12 cellular contexts compared by ENCODE assay signal in the genomic region with DNA sequence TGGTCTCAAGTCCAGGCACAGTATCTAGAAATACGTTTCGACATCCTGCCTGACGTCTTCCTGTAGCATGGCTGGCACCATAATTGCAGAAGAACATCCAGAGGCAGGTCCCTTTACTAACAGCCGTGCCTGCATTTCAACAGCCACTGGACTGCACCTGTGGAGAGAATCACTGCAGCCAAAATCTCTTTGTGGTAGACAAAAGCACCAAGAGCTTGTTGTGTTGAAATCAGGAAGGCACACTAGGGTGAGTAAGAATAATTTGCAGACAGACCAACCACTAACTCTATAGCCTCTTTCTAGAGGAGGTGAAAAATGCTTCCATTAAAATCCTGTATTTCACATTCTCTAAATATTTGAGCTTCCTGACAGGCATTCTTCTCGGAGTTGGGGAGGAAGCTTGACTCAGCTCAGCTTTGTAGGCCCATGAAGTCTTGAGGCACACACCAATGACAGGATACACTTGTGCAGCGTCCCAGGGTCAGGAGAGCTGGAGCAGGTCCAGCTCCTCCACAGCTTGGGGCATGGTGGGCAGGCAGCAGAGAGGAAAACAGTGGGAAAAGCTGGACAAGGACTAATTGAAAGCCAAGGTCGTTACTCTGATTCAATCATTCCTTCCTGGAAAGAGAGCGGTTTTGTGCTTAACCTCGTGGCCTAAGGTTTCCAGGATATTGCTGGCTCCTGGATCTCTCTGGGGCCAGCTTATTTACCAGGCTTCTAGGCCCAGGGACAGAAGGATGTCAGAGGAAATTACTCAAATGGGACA.
A peak's percentile ranks its signal among the peaks of the same experiment; 100 is the strongest.
DNase-seq lines count a peak whose midpoint lies in the region; ATAC-seq and TF ChIP-seq lines count a peak whose summit lies in the region.
"Had no signal": no experiment of that assay in that cellular context is flagged by ENCODE, and none has a peak within 500 bp of the region (broad histone marks: within the 10 kb centered on the region; RNA-seq: fewer than 3 reads in every experiment).

No MANE protein-coding gene starts in this region.

- peak overlapping the region; percentile 80 for H3K27ac ChIP-seq in A673 (ENCODE audit: low read depth, low read length, poor library complexity, severe bottlenecking)

- ATAC-seq in HG03139 (IDR thresholded peaks at IDR 0.05; ENCODE audit: unreplicated experiment) = no peak
- ATAC-seq in GM21717 (IDR thresholded peaks at IDR 0.05; ENCODE audit: unreplicated experiment) = no peak
- ATAC-seq: K562 had no signal

- BruUV-seq in A673 (replicated peaks; lab: Mats Ljungman, UMichigan) = no TSS peak

- no peak overlapping the region for H3K4me3 ChIP-seq in A673 (ENCODE audit: low read depth, low read length, poor library complexity, severe bottlenecking)
- H3K4me3 ChIP-seq: K562, tibial nerve had no signal

- peaks cover 36% of the 10 kb centered on the region for H3K4me1 ChIP-seq in A673 (ENCODE audit: insufficient read depth, low read length, poor library complexity, severe bottlenecking)

- H3K27me3 ChIP-seq in A673 (replicated peaks; ENCODE audit: insufficient read depth, low read depth, low read length, poor library complexity) = no peaks in the 10 kb centered on the region
- H3K27me3 ChIP-seq: BE2C, tibial nerve had no signal

- no peaks in the 10 kb centered on the region for H3K36me3 ChIP-seq in A673 (ENCODE audit: insufficient read depth, low read length, poor library complexity, severe bottlenecking)
- H3K36me3 ChIP-seq: BE2C, tibial nerve had no signal

- DNase-seq in A673 (ENCODE audit: low spot score) (peak; percentile 89), NOMO-1 treated with DMSO at 0.1 percent for 48 hours (lab: John Stamatoyannopoulos, UW; ENCODE audit: unreplicated experiment) (peak; percentile 94), ecto neural progenitor cell (ENCODE audit: low spot score) (peak; percentile 31), lung microvascular endothelial cell (ENCODE audit: low read depth in 2 of 2) (peak; percentile 97 to 99), NCI-H1105 (lab: John Stamatoyannopoulos, UW) (no peak)
- no peak for DNase-seq in central memory CD4-positive, alpha-beta T cell
- DNase-seq: BE2C, posterior cingulate gyrus had no signal

- POLR2A ChIA-PET in A673 (lab: Charles Lee; ENCODE audit: low non-redundant PET) = no interaction called here

- intact Hi-C loops in A673 (cut with micrococcal nuclease; ENCODE audit: unreplicated experiment) = no loop called here

- peaks cover 6% of the 10 kb centered on the region for H3K9me3 ChIP-seq in A673 (ENCODE audit: low read depth, low read length, poor library complexity, severe bottlenecking)
- H3K9me3 ChIP-seq: tibial nerve had no signal

- no peak for TF ChIP-seq CTCF in A673 (conservative IDR thresholded peaks at IDR 0.05; ENCODE audit: low read depth, low read length)

- CTCF ChIA-PET in A673 (lab: Charles Lee) = no interaction called here

Comparison
In these comparisons a context has a peak if more than half of its experiments do, and no peak if none do; other contexts are left out.
1. DNase-seq: peak in A673 (single experiment), NOMO-1 treated with DMSO at 0.1 percent for 48 hours (single experiment), ecto neural progenitor cell (single experiment) and lung microvascular endothelial cell (2 of 2); none in NCI-H1105 (single experiment) and central memory CD4-positive, alpha-beta T cell (single experiment).